ENCODE assay signal across 1 cellular context in genomic region chr20:53652090-53652858, GRCh38.
TF ChIP-seq lines count a peak whose summit lies in the region.

No MANE protein-coding gene starts in this region.

TF ChIP-seq in HepG2, 621 proteins besides CTCF, POLR2A, EP300 and RAD21 (continued from another document and continues in another):
- peak; percentile 100 for TF ChIP-seq ARID3A (IDR thresholded peaks at IDR 0.05; ENCODE audit: low read depth, low read length)
- no peak for TF ChIP-seq ETV6 (CRISPR knock-in tag; conservative IDR thresholded peaks at IDR 0.05)
- TF ChIP-seq ZNF800 (CRISPR knock-in tag; IDR thresholded peaks at IDR 0.05) = peak; percentile 40; the same call in 1 of the 2 replicates
- TF ChIP-seq ZNF280D (CRISPR knock-in tag; IDR thresholded peaks at IDR 0.05) = peak; percentile 92
- TF ChIP-seq ZBTB25 (CRISPR knock-in tag; IDR thresholded peaks at IDR 0.05) = peak; percentile 68
- no peak for TF ChIP-seq ZKSCAN5 (CRISPR knock-in tag; IDR thresholded peaks at IDR 0.05)
- 0 out of 2 replicates have a peak, but pooled peaks have one; percentile 40 for TF ChIP-seq CREB3 (CRISPR knock-in tag; IDR thresholded peaks at IDR 0.05)
- 0 out of 2 replicates have a peak, but pooled peaks have one; percentile 21 for TF ChIP-seq ZFP36L1 (CRISPR knock-in tag; IDR thresholded peaks at IDR 0.05)
- TF ChIP-seq STAT6 (CRISPR knock-in tag; IDR thresholded peaks at IDR 0.05; ENCODE audit: borderline replicate concordance) = peak; percentile 86; the same call in 1 of the 2 replicates
- no peak for TF ChIP-seq ZNF598 (CRISPR knock-in tag; IDR thresholded peaks at IDR 0.05; ENCODE audit: borderline replicate concordance)
- TF ChIP-seq DPF2 (CRISPR knock-in tag; IDR thresholded peaks at IDR 0.05; ENCODE audit: borderline replicate concordance, low read depth) = peak; percentile 79; the same call in 1 of the 2 replicates
- TF ChIP-seq CEBPG (CRISPR knock-in tag; IDR thresholded peaks at IDR 0.05) = peak; percentile 99
- peak; percentile 57 for TF ChIP-seq ZNF124 (CRISPR knock-in tag; IDR thresholded peaks at IDR 0.05)
- TF ChIP-seq MAX (IDR thresholded peaks at IDR 0.05) = peak; percentile 41; the same call in 1 of the 2 replicates
- no peak for TF ChIP-seq ZNF513 (CRISPR knock-in tag; conservative IDR thresholded peaks at IDR 0.05)
- peak; percentile 83 for TF ChIP-seq NR2C2 (CRISPR knock-in tag; IDR thresholded peaks at IDR 0.05; ENCODE audit: borderline replicate concordance)
- TF ChIP-seq ATF6 (CRISPR knock-in tag; conservative IDR thresholded peaks at IDR 0.05) = peak; percentile 92; the same call in 1 of the 2 replicates
- TF ChIP-seq ZKSCAN8 (CRISPR knock-in tag; IDR thresholded peaks at IDR 0.05; ENCODE audit: borderline replicate concordance) = peak; percentile 92; the same call in 1 of the 2 replicates
- TF ChIP-seq SKI (IDR thresholded peaks at IDR 0.05; ENCODE audit: partially characterized antibody) = peak; percentile 23
- TF ChIP-seq ZNF512B (CRISPR knock-in tag; IDR thresholded peaks at IDR 0.05; ENCODE audit: borderline replicate concordance) = 0 out of 2 replicates have a peak, but pooled peaks have one; percentile 67
- no peak for TF ChIP-seq ZNF567 (CRISPR knock-in tag; IDR thresholded peaks at IDR 0.05; ENCODE audit: borderline replicate concordance)
- TF ChIP-seq SRF (IDR thresholded peaks at IDR 0.05; ENCODE audit: low read depth, low read length) = peak; percentile 88
- TF ChIP-seq ZBED4 (CRISPR knock-in tag; IDR thresholded peaks at IDR 0.05; ENCODE audit: borderline replicate concordance) = 0 out of 2 replicates have a peak, but pooled peaks have one; percentile 34
- TF ChIP-seq ZSCAN5A (CRISPR knock-in tag; IDR thresholded peaks at IDR 0.05; ENCODE audit: borderline replicate concordance) = peak; percentile 86; the same call in 1 of the 2 replicates
